ENCODE assay signal across 16 cellular contexts in the genomic region with DNA sequence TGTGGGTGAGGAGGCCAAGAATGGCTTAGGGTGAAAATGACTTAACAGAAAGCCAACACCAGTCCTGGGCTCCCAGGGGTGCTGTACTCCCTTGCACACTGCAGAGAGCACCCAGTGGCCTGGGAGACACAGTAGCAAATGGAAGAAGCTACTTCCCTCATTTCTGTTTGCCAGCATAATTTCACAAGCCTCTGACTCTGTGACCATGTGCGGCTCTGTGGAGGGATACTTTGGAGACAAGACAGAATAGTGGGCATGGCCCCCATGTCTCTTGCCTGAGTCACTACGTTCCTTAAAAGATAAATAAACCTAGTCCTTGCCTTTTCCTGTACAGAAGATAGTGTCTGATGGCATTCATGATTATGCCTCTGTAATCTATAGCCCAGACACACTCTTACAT. TPM values are rescaled to one million over a fixed set of nuclear protein-coding genes. Genes with fewer than 3 reads are reported as not detected.
DNase-seq lines count a peak whose midpoint lies in the region; ATAC-seq and TF ChIP-seq lines count a peak whose summit lies in the region.
"Had no signal": no experiment of that assay in that cellular context is flagged by ENCODE, and none has a peak within 500 bp of the region (broad histone marks: within the 10 kb centered on the region; RNA-seq: fewer than 3 reads in every experiment).

No MANE protein-coding gene starts in this region.

- no peak overlapping the region for H3K4me3 Mint-ChIP-seq in mesothelial cell of epicardium
- H3K4me3 Mint-ChIP-seq: activated CD4-positive, alpha-beta memory T cell treated with anti-CD3 and anti-CD28 coated beads for 36 hours; stimulated activated naive CD8-positive, alpha-beta T cell treated with anti-CD3 and anti-CD28 coated beads, Interleukin-15, amount 100 ng/mL, for 72 hours had no signal

- ATAC-seq in GM19023 (IDR thresholded peaks at IDR 0.05; ENCODE audit: unreplicated experiment) = no peak
- ATAC-seq in GM18498 (IDR thresholded peaks at IDR 0.05; ENCODE audit: unreplicated experiment) = no peak
- ATAC-seq: stimulated activated naive CD8-positive, alpha-beta T cell treated with anti-CD3 and anti-CD28 coated beads, Interleukin-15, amount 100 ng/mL, for 72 hours had no signal

- H3K9me3 Mint-ChIP-seq in mesothelial cell of epicardium = no peaks in the 10 kb centered on the region
- H3K9me3 Mint-ChIP-seq: activated CD4-positive, alpha-beta memory T cell treated with anti-CD3 and anti-CD28 coated beads for 36 hours; stimulated activated naive CD8-positive, alpha-beta T cell treated with anti-CD3 and anti-CD28 coated beads, Interleukin-15, amount 100 ng/mL, for 72 hours had no signal

- DNase-seq in AG09319 (ENCODE audit: extremely low read depth, low read depth) = peak; percentile 34
- DNase-seq in HT1080 (ENCODE audit: low read depth) = peak; percentile 68
- peak; percentile 23 for DNase-seq in astrocyte of the hippocampus (ENCODE audit: low read depth, low spot score)
- DNase-seq in mesothelial cell of epicardium (ENCODE audit: low spot score in 2 of 2, unreplicated experiment in 2 of 2) = no peak
- DNase-seq in dorsolateral prefrontal cortex = no peak
- DNase-seq in NCI-H524 treated with DMSO at 0.1 percent for 48 hours (lab: John Stamatoyannopoulos, UW) = no peak
- DNase-seq: activated CD4-positive, alpha-beta memory T cell treated with anti-CD3 and anti-CD28 coated beads for 36 hours; GDM1; head of caudate nucleus; NCI-H446 treated with DMSO at 0.1 percent for 48 hours; stimulated activated naive CD8-positive, alpha-beta T cell treated with anti-CD3 and anti-CD28 coated beads, Interleukin-15, amount 100 ng/mL, for 72 hours had no signal

- intact Hi-C loops in dorsolateral prefrontal cortex (cut with DNase I) = loop anchor here in 1 of 2 donors (5.0 to 10.0 kb wide), 3 partner anchors 34 to 324 kb away; no protein-coding TSS in a partner anchor

- no peaks in the 10 kb centered on the region for H3K27me3 Mint-ChIP-seq in mesothelial cell of epicardium (ENCODE audit: low read depth)
- H3K27me3 Mint-ChIP-seq: activated CD4-positive, alpha-beta memory T cell treated with anti-CD3 and anti-CD28 coated beads for 36 hours; stimulated activated naive CD8-positive, alpha-beta T cell treated with anti-CD3 and anti-CD28 coated beads, Interleukin-15, amount 100 ng/mL, for 72 hours had no signal

- H3K27ac Mint-ChIP-seq in mesothelial cell of epicardium = peak overlapping the region; percentile 66
- H3K27ac Mint-ChIP-seq: activated CD4-positive, alpha-beta memory T cell treated with anti-CD3 and anti-CD28 coated beads for 36 hours had no signal

- no peaks in the 10 kb centered on the region for H3K27me3 ChIP-seq in dorsolateral prefrontal cortex
- H3K27me3 ChIP-seq: breast epithelium had no signal

- H3K27ac ChIP-seq in dorsolateral prefrontal cortex = no peak overlapping the region
- H3K27ac ChIP-seq: C4-2B had no signal

- H3K4me3 ChIP-seq in dorsolateral prefrontal cortex = no peak overlapping the region
- H3K4me3 ChIP-seq: breast epithelium, HAP-1 had no signal

- TF ChIP-seq CTCF in AG09319 (IDR thresholded peaks at IDR 0.05; ENCODE audit: low read depth, low read length) = no peak
- no peak for TF ChIP-seq CTCF in mesothelial cell of epicardium (IDR thresholded peaks at IDR 0.05; ENCODE audit: unreplicated experiment)
- TF ChIP-seq CTCF in dorsolateral prefrontal cortex (IDR thresholded peaks at IDR 0.05 in 54 of 56, conservative IDR thresholded peaks at IDR 0.05 in 2 of 56; ENCODE audit: low read depth in 1 of 56, partially characterized antibody in 56 of 56) = no peak

- peaks cover 11% of the 10 kb centered on the region for H3K4me1 Mint-ChIP-seq in mesothelial cell of epicardium

- peaks cover 14% of the 10 kb centered on the region for H3K36me3 Mint-ChIP-seq in mesothelial cell of epicardium

RNA-seq across cellular contexts. Expression of gene TRIM62, which starts 38.1 kb away (rescaled TPM):
- 1.5 and 2.7 TPM in 2 replicates for total RNA-seq in HT1080 (2014; rRNA removed; shearing (Covaris generic))
- polyA plus RNA-seq in HT1080 (2015; cell fraction: cytosol; rRNA removed) = 4.6 and 5.3 TPM in 2 replicates
- polyA plus RNA-seq in HT1080 (2015; cell fraction: nucleus; rRNA removed) = 8.1 and 12.1 TPM in 2 replicates
- total RNA-seq in mesothelial cell of epicardium (13.6 to 14.7 TPM (median 13.9 TPM) in 3 replicates), dorsolateral prefrontal cortex (10 to 100 TPM in 104 of 120 experiments, 1 to 10 TPM in 16; 6.7 to 37.6 (median 13.9) TPM)

Comparison
In these comparisons a context has a peak if more than half of its experiments do, and no peak if none do; other contexts are left out.
1. DNase-seq: peak in AG09319 (single experiment), HT1080 (single experiment) and astrocyte of the hippocampus (single experiment); none in mesothelial cell of epicardium (0 of 2), dorsolateral prefrontal cortex (0 of 10) and NCI-H524 treated with DMSO at 0.1 percent for 48 hours (single experiment).